Comparison of ENCODE assay signal across 24 cellular contexts in genomic region chr18:76421291-76422078, GRCh38.
DNase-seq lines count a peak whose midpoint lies in the region; ATAC-seq, FAIRE-seq and TF ChIP-seq lines count a peak whose summit lies in the region.
"Had no signal": no experiment of that assay in that cellular context is flagged by ENCODE, and none has a peak within 500 bp of the region (broad histone marks: within the 10 kb centered on the region; RNA-seq: fewer than 3 reads in every experiment).

No MANE protein-coding gene starts in this region.

- intact Hi-C loops in HepG2 (cut with micrococcal nuclease; ENCODE audit: unreplicated experiment) (no loop called here), right lobe of liver (cut with DNase I) (no loop called here), left colon (cut with DNase I, micrococcal nuclease) (no loop called here)

- TF ChIP-seq POLR2A in HepG2 (IDR thresholded peaks at IDR 0.05; ENCODE audit: insufficient read depth in 1 of 2, low read depth in 2 of 2, low read length in 2 of 2) (no peak), right lobe of liver (IDR thresholded peaks at IDR 0.05) (no peak)

- peaks cover 98% of the 10 kb centered on the region for H3K4me1 Mint-ChIP-seq in nephron progenitor cell

- peaks cover 74% of the 10 kb centered on the region for H3K79me2 ChIP-seq in HepG2 (ENCODE audit: insufficient read depth, low read length)

- peak overlapping the region; percentile 68 for H3K27ac Mint-ChIP-seq in nephron progenitor cell
- H3K27ac Mint-ChIP-seq: activated T-cell treated with anti-CD3 and anti-CD28 coated beads, Interleukin-2, amount 50 U/mL, for 24 hours; stimulated activated naive CD8-positive, alpha-beta T cell treated with anti-CD3 and anti-CD28 coated beads, Interleukin-15, Interleukin-2, amounts not matched to agents 100 ng/mL and 50 ng/mL, for 24 hours had no signal

- POLR2A ChIA-PET in HepG2 (lab: Yijun Ruan, JAX): no interaction called here

- no peak for DNase-seq in HepG2 (ENCODE audit: low spot score)
- no peak for DNase-seq in right lobe of liver
- no peak for DNase-seq in nephron progenitor cell
- no peak for DNase-seq in T-helper 1 cell
- no peak for DNase-seq in NCI-H1436 treated with DMSO at 0.1 percent for 48 hours (lab: John Stamatoyannopoulos, UW)
- DNase-seq in left colon: no peak
- DNase-seq: activated gamma-delta T cell treated with Interleukin-2 at 50 U/mL for 16 hours; activated T-cell treated with anti-CD3 and anti-CD28 coated beads, Interleukin-2, amount 50 U/mL, for 24 hours; brain microvascular endothelial cell; COR-L47; erythroblast; foreskin melanocyte; hippocampal formation; NCI-H1105 treated with DMSO at 0.1 percent for 48 hours; NCI-H2029 treated with DMSO at 0.1 percent for 48 hours; NCI-H526; stimulated activated CD4-positive, alpha-beta T cell treated with anti-CD3 and anti-CD28 coated beads, Interleukin-15, amount 100 ng/mL, for 24 hours; transverse colon had no signal

- TF ChIP-seq EP300 in HepG2 (IDR thresholded peaks at IDR 0.05; ENCODE audit: low read depth in 2 of 2, low read length in 2 of 2) (no peak), HepG2 (CRISPR knock-in tag; IDR thresholded peaks at IDR 0.05; ENCODE audit: borderline replicate concordance) (no peak)

- BruUV-seq in HepG2 (replicated peaks; lab: Mats Ljungman, UMichigan): no TSS peak

- 86% methylated on average over 5 of the region's 12 CpGs for WGBS in HepG2 (ENCODE audit: low lambda C conversion rate)
- WGBS in right lobe of liver (ENCODE audit: insufficient coverage, low coverage, low lambda C conversion rate, missing lambda C conversion rate): 92% methylated on average over 4 of the region's 12 CpGs

- CTCF ChIA-PET in HepG2 (lab: Yijun Ruan, JAX; ENCODE audit: low intra/inter-chr PET ratio, low total read pairs): no interaction called here

- ATAC-seq in HepG2: peak; percentile 29; the same call in 2 of the 3 replicates
- ATAC-seq in right lobe of liver: no peak
- ATAC-seq in esophagus mucosa: peak; percentile 29
- no peak for ATAC-seq in HG03135 (IDR thresholded peaks at IDR 0.05; ENCODE audit: unreplicated experiment)
- no peak for ATAC-seq in left colon

- no peak for FAIRE-seq in HepG2 (lab: Jason Lieb, UNC)
- FAIRE-seq: TTC549 had no signal

- no peak overlapping the region for H3K9ac ChIP-seq in HepG2 (ENCODE audit: insufficient read depth, low read depth, low read length)

- no peak overlapping the region for H2AFZ ChIP-seq in HepG2 (ENCODE audit: low read length)

- peaks cover 3 to 27% of the 10 kb centered on the region in 2 experiments; a peak in 4 of 5 replicates for H3K36me3 ChIP-seq in HepG2 (replicated peaks in 1 of 2; ENCODE audit: control insufficient read depth in 1 of 2, insufficient read depth in 2 of 2, low read length in 2 of 2)
- no peaks in the 10 kb centered on the region for H3K36me3 ChIP-seq in right lobe of liver
- H3K36me3 ChIP-seq: brain microvascular endothelial cell, transverse colon had no signal

- no peak for TF ChIP-seq CTCF in HepG2 (CRISPR knock-in tag; IDR thresholded peaks at IDR 0.05)
- TF ChIP-seq CTCF in right lobe of liver (IDR thresholded peaks at IDR 0.05): no peak
- no peak for TF ChIP-seq CTCF in nephron progenitor cell (IDR thresholded peaks at IDR 0.05)

- H3K27ac ChIP-seq in HepG2 (ENCODE audit: extremely low read length, insufficient read depth, low read length): no peak overlapping the region
- H3K27ac ChIP-seq in right lobe of liver: no peak overlapping the region
- H3K27ac ChIP-seq: brain microvascular endothelial cell, SJSA1, transverse colon had no signal

- no peaks in the 10 kb centered on the region for H3K9me3 ChIP-seq in HepG2 (ENCODE audit: low read length)
- H3K9me3 ChIP-seq in right lobe of liver: no peaks in the 10 kb centered on the region
- H3K9me3 ChIP-seq: SJSA1, transverse colon had no signal

- H3K27me3 Mint-ChIP-seq in nephron progenitor cell (ENCODE audit: low read depth, poor library complexity): no peaks in the 10 kb centered on the region
- H3K27me3 Mint-ChIP-seq: activated T-cell treated with anti-CD3 and anti-CD28 coated beads, Interleukin-2, amount 50 U/mL, for 24 hours; stimulated activated naive CD8-positive, alpha-beta T cell treated with anti-CD3 and anti-CD28 coated beads, Interleukin-15, Interleukin-2, amounts not matched to agents 100 ng/mL and 50 ng/mL, for 24 hours had no signal

- peaks cover 74% of the 10 kb centered on the region for H4K20me1 ChIP-seq in HepG2 (ENCODE audit: insufficient read depth, low read length)

- H3K4me3 ChIP-seq in HepG2 (replicated peaks in 1 of 3; ENCODE audit: insufficient read depth in 1 of 3, low read depth in 2 of 3, low read length in 3 of 3) (no peak overlapping the region), right lobe of liver (no peak overlapping the region)
- H3K4me3 ChIP-seq: SJSA1, transverse colon had no signal

- H3K9me3 Mint-ChIP-seq in nephron progenitor cell: no peaks in the 10 kb centered on the region
- H3K9me3 Mint-ChIP-seq: activated T-cell treated with anti-CD3 and anti-CD28 coated beads, Interleukin-2, amount 50 U/mL, for 24 hours; neural crest cell; stimulated activated naive CD8-positive, alpha-beta T cell treated with anti-CD3 and anti-CD28 coated beads, Interleukin-15, Interleukin-2, amounts not matched to agents 100 ng/mL and 50 ng/mL, for 24 hours had no signal

- in situ Hi-C loops in HepG2 (cut with HindIII; ENCODE audit: extremely low pct_ligation_motif_present, low pct_unique_long_range_greater_than_20kb): no loop called here

- TF ChIP-seq RAD21 in HepG2 (CRISPR knock-in tag; IDR thresholded peaks at IDR 0.05): no peak

- no peaks in the 10 kb centered on the region for H3K27me3 ChIP-seq in HepG2 (ENCODE audit: control insufficient read depth in 1 of 2, insufficient read depth in 2 of 2, low read length in 2 of 2)
- H3K27me3 ChIP-seq in right lobe of liver: no peaks in the 10 kb centered on the region
- H3K27me3 ChIP-seq: brain microvascular endothelial cell, SJSA1, transverse colon had no signal

- no peak overlapping the region for H3K4me3 Mint-ChIP-seq in nephron progenitor cell
- H3K4me3 Mint-ChIP-seq: activated T-cell treated with anti-CD3 and anti-CD28 coated beads, Interleukin-2, amount 50 U/mL, for 24 hours; neural crest cell; stimulated activated naive CD8-positive, alpha-beta T cell treated with anti-CD3 and anti-CD28 coated beads, Interleukin-15, Interleukin-2, amounts not matched to agents 100 ng/mL and 50 ng/mL, for 24 hours had no signal

- no peak overlapping the region for H3K4me2 ChIP-seq in HepG2 (ENCODE audit: low read depth, low read length)

- H3K4me1 ChIP-seq in HepG2 (ENCODE audit: insufficient read depth, low read length) (peaks cover 22% of the 10 kb centered on the region), right lobe of liver (peaks cover 0 to 11% (median 4%) of the 10 kb centered on the region in 4 donors)

- peaks cover 9% of the 10 kb centered on the region for H3K36me3 Mint-ChIP-seq in nephron progenitor cell (ENCODE audit: low read depth)

TF ChIP-seq in HepG2, 621 proteins besides CTCF, POLR2A, EP300 and RAD21 (continues in another document):
- TF ChIP-seq ZNF687 (CRISPR knock-in tag; IDR thresholded peaks at IDR 0.05): 0 out of 2 replicates have a peak, but pooled peaks have one; percentile 10
- TF ChIP-seq ZNF383 (CRISPR knock-in tag; IDR thresholded peaks at IDR 0.05; ENCODE audit: borderline replicate concordance): no peak

Comparison
In these comparisons a context has a peak if more than half of its experiments do, and no peak if none do; other contexts are left out.
1. ATAC-seq: peak in HepG2 (single experiment) and esophagus mucosa (single experiment); none in right lobe of liver (0 of 4), HG03135 (single experiment) and left colon (single experiment).